ENCODE assay signal across 10 cellular contexts in genomic region chr2:215396595-215397313, GRCh38. TPM values are rescaled to one million over a fixed set of nuclear protein-coding genes. Genes with fewer than 3 reads are reported as not detected.
DNase-seq lines count a peak whose midpoint lies in the region; ATAC-seq and TF ChIP-seq lines count a peak whose summit lies in the region.
"Had no signal": no experiment of that assay in that cellular context is flagged by ENCODE, and none has a peak within 500 bp of the region (broad histone marks: within the 10 kb centered on the region; RNA-seq: fewer than 3 reads in every experiment).

No MANE protein-coding gene starts in this region.

- DNase-seq in AG10803 (ENCODE audit: low read depth) (peak; percentile 90), LHCN-M2 (ENCODE audit: low read depth) (peak; percentile 80), cardiac fibroblast (ENCODE audit: low read depth in 2 of 2) (peak; percentile 84 to 86), myocyte (ENCODE audit: low read depth) (peak; percentile 18), HEK293T (ENCODE audit: extremely low spot score) (no peak), cerebellar nuclear complex (lab: John Stamatoyannopoulos, UW) (no peak)
- no peak for DNase-seq in stimulated activated CD4-positive, alpha-beta T cell treated with anti-CD3 and anti-CD28 coated beads, Interleukin-4, amount 100 ng/mL, for 24 hours
- DNase-seq: CD4-positive, alpha-beta T cell; NCI-H187 had no signal

- CTCF ChIA-PET in HEK293T (lab: Yijun Ruan, JAX): interaction anchor here (0.6 kb wide), 1 partner anchor 48 kb away, joined by 4 read pairs; no protein-coding TSS in a partner anchor

- no peak for ATAC-seq in GM19455 (IDR thresholded peaks at IDR 0.05; ENCODE audit: unreplicated experiment)

- no peak for TF ChIP-seq CTCF in AG10803 (conservative IDR thresholded peaks at IDR 0.05; ENCODE audit: low read length)
- TF ChIP-seq CTCF in cardiac fibroblast (IDR thresholded peaks at IDR 0.05; ENCODE audit: low read depth, low read length): no peak

- POLR2A ChIA-PET in HEK293T (lab: Yijun Ruan, JAX): no interaction called here

- H3K4me3 ChIP-seq in AG10803 (ENCODE audit: low read length): no peak overlapping the region
- no peak overlapping the region for H3K4me3 ChIP-seq in cardiac fibroblast (replicated peaks in 1 of 2; ENCODE audit: low read depth in 2 of 2, low read length in 2 of 2)

TF ChIP-seq in HEK293T, 16 proteins besides CTCF, POLR2A, EP300 and RAD21:
- TF ChIP-seq HDGF (IDR thresholded peaks at IDR 0.05; ENCODE audit: borderline replicate concordance) (no peak), NFRKB (IDR thresholded peaks at IDR 0.05) (no peak), CTBP1 (IDR thresholded peaks at IDR 0.05; ENCODE audit: borderline replicate concordance) (no peak), TARDBP (IDR thresholded peaks at IDR 0.05) (no peak), ZNF384 (IDR thresholded peaks at IDR 0.05) (no peak), ELF4 (IDR thresholded peaks at IDR 0.05) (no peak), L3MBTL2 (conservative IDR thresholded peaks at IDR 0.05) (no peak), ARNT (IDR thresholded peaks at IDR 0.05) (no peak), FOXK2 (IDR thresholded peaks at IDR 0.05) (no peak), BHLHE40 (IDR thresholded peaks at IDR 0.05; ENCODE audit: borderline replicate concordance) (no peak)

RNA-seq across cellular contexts. Expression of gene FN1, which starts 39.1 kb away (rescaled TPM):
- total RNA-seq in LHCN-M2 (2014; rRNA removed) (3,000 and 3,278 TPM in 2 replicates), myocyte (1,735 and 1,808 TPM in 2 replicates)
- 2,602 TPM for polyA plus RNA-seq in LHCN-M2 (2012)
- 9,206 TPM for polyA plus RNA-seq in myocyte (2012)

Comparison
In these comparisons a context has a peak if more than half of its experiments do, and no peak if none do; other contexts are left out.
1. DNase-seq: peak in AG10803 (single experiment), LHCN-M2 (single experiment), cardiac fibroblast (2 of 2) and myocyte (single experiment); none in stimulated activated CD4-positive, alpha-beta T cell treated with anti-CD3 and anti-CD28 coated beads, Interleukin-4, amount 100 ng/mL, for 24 hours (single experiment), HEK293T (single experiment) and cerebellar nuclear complex (0 of 2).